Comparison of ENCODE assay signal across 13 cellular contexts in genomic region chr2:42028571-42029148, GRCh38. TPM values are rescaled to one million over a fixed set of nuclear protein-coding genes. Genes with fewer than 3 reads are reported as not detected.
DNase-seq lines count a peak whose midpoint lies in the region; ATAC-seq and TF ChIP-seq lines count a peak whose summit lies in the region.
"Had no signal": no experiment of that assay in that cellular context is flagged by ENCODE, and none has a peak within 500 bp of the region (broad histone marks: within the 10 kb centered on the region; RNA-seq: fewer than 3 reads in every experiment).

No MANE protein-coding gene starts in this region.

- no peaks in the 10 kb centered on the region for H3K36me3 Mint-ChIP-seq in activated naive CD4-positive, alpha-beta T cell treated with anti-CD3 and anti-CD28 coated beads, Interleukin-2, amount 10 ng/mL, durations not matched to agents 7 days and 5 days
- H3K36me3 Mint-ChIP-seq in activated T-helper 17 cell treated with anti-CD3 and anti-CD28 coated beads, Interleukin-2, amount 50 U/mL, for 72 hours (ENCODE audit: low read depth): no peaks in the 10 kb centered on the region

- H3K27ac ChIP-seq in SK-N-MC: peak overlapping the region; percentile 87
- H3K27ac ChIP-seq in gastrocnemius medialis: peak overlapping the region in 3 of 4 donors; percentile 39 to 40 (median 39)
- H3K27ac ChIP-seq: colonic mucosa had no signal

- no peak overlapping the region for H3K4me3 Mint-ChIP-seq in activated naive CD4-positive, alpha-beta T cell treated with anti-CD3 and anti-CD28 coated beads, Interleukin-2, amount 10 ng/mL, durations not matched to agents 7 days and 5 days
- H3K4me3 Mint-ChIP-seq in activated T-helper 17 cell treated with anti-CD3 and anti-CD28 coated beads, Interleukin-2, amount 50 U/mL, for 72 hours: no peak overlapping the region
- H3K4me3 Mint-ChIP-seq: activated B cell treated with CpG ODN at 0.5 μM for 24 hours had no signal

- no peaks in the 10 kb centered on the region for H3K9me3 Mint-ChIP-seq in activated naive CD4-positive, alpha-beta T cell treated with anti-CD3 and anti-CD28 coated beads, Interleukin-2, amount 10 ng/mL, durations not matched to agents 7 days and 5 days
- no peaks in the 10 kb centered on the region for H3K9me3 Mint-ChIP-seq in activated T-helper 17 cell treated with anti-CD3 and anti-CD28 coated beads, Interleukin-2, amount 50 U/mL, for 72 hours
- H3K9me3 Mint-ChIP-seq: activated B cell treated with CpG ODN at 0.5 μM for 24 hours had no signal

- TF ChIP-seq POLR2A in gastrocnemius medialis (IDR thresholded peaks at IDR 0.05): no peak

- H3K9me3 ChIP-seq in SK-N-MC (ENCODE audit: low read depth, low read length): no peaks in the 10 kb centered on the region
- H3K9me3 ChIP-seq in gastrocnemius medialis: no peaks in the 10 kb centered on the region
- H3K9me3 ChIP-seq: colonic mucosa had no signal

- H3K9ac ChIP-seq in SK-N-MC (ENCODE audit: insufficient read length): no peak overlapping the region

- H3K27me3 Mint-ChIP-seq in activated naive CD4-positive, alpha-beta T cell treated with anti-CD3 and anti-CD28 coated beads, Interleukin-2, amount 10 ng/mL, durations not matched to agents 7 days and 5 days: peaks cover 41% of the 10 kb centered on the region
- peaks cover 21% of the 10 kb centered on the region for H3K27me3 Mint-ChIP-seq in activated T-helper 17 cell treated with anti-CD3 and anti-CD28 coated beads, Interleukin-2, amount 50 U/mL, for 72 hours

- no peaks in the 10 kb centered on the region for H3K4me1 Mint-ChIP-seq in activated naive CD4-positive, alpha-beta T cell treated with anti-CD3 and anti-CD28 coated beads, Interleukin-2, amount 10 ng/mL, durations not matched to agents 7 days and 5 days
- H3K4me1 Mint-ChIP-seq in activated T-helper 17 cell treated with anti-CD3 and anti-CD28 coated beads, Interleukin-2, amount 50 U/mL, for 72 hours: peaks cover 8% of the 10 kb centered on the region

- peaks cover 23 to 29% of the 10 kb centered on the region in 2 donors for H3K4me1 ChIP-seq in gastrocnemius medialis
- H3K4me1 ChIP-seq: colonic mucosa had no signal

- no peaks in the 10 kb centered on the region for H3K27me3 ChIP-seq in gastrocnemius medialis
- H3K27me3 ChIP-seq: colonic mucosa had no signal

- TF ChIP-seq CTCF in gastrocnemius medialis (IDR thresholded peaks at IDR 0.05 in 4 of 5, conservative IDR thresholded peaks at IDR 0.05 in 1 of 5): no peak

- H3K4me3 ChIP-seq in SK-N-MC: peak overlapping the region; percentile 18; the same call in 1 of the 2 replicates
- H3K4me3 ChIP-seq in gastrocnemius medialis: no peak overlapping the region
- H3K4me3 ChIP-seq: colonic mucosa had no signal

- intact Hi-C loops in gastrocnemius medialis (cut with DNase I; ENCODE audit: low total_unique reads): no loop called here

- DNase-seq in SK-N-MC (ENCODE audit: low read depth, low spot score) (peak; percentile 80), gastrocnemius medialis (no peak), HT-29 (ENCODE audit: low spot score) (no peak), NCI-H82 treated with DMSO at 0.1 percent for 48 hours (lab: John Stamatoyannopoulos, UW; ENCODE audit: unreplicated experiment) (no peak)
- no peak for DNase-seq in activated naive CD4-positive, alpha-beta T cell treated with anti-CD3 and anti-CD28 coated beads, Interleukin-2, amount 10 ng/mL, durations not matched to agents 7 days and 5 days
- DNase-seq: activated B cell treated with CpG ODN at 0.5 μM for 24 hours; colonic mucosa; kidney glomerular epithelial cell; NCI-H2107; stimulated activated CD4-positive, alpha-beta T cell treated with anti-CD3 and anti-CD28 coated beads, Interleukin-4, amount 100 ng/mL, for 24 hours had no signal

- H3K36me3 ChIP-seq in SK-N-MC (ENCODE audit: insufficient read depth, low read length) (no peaks in the 10 kb centered on the region), gastrocnemius medialis (no peaks in the 10 kb centered on the region)
- H3K36me3 ChIP-seq: colonic mucosa had no signal

- ATAC-seq in GM19043 (IDR thresholded peaks at IDR 0.05; ENCODE audit: low read depth, unreplicated experiment): peak; percentile 79
- peak; percentile 70 for ATAC-seq in HG02884 (IDR thresholded peaks at IDR 0.05; ENCODE audit: unreplicated experiment)
- peak; percentile 18 to 42 for ATAC-seq in gastrocnemius medialis
- no peak for ATAC-seq in activated T-helper 17 cell treated with anti-CD3 and anti-CD28 coated beads, Interleukin-2, amount 50 U/mL, for 72 hours (replicated peaks)

- CTCF ChIA-PET in activated naive CD4-positive, alpha-beta T cell treated with anti-CD3 and anti-CD28 coated beads, Interleukin-2, amount 10 ng/mL, durations not matched to agents 7 days and 5 days (lab: Charles Lee): no interaction called here

- H3K27ac Mint-ChIP-seq in activated naive CD4-positive, alpha-beta T cell treated with anti-CD3 and anti-CD28 coated beads, Interleukin-2, amount 10 ng/mL, durations not matched to agents 7 days and 5 days: no peak overlapping the region
- no peak overlapping the region for H3K27ac Mint-ChIP-seq in activated T-helper 17 cell treated with anti-CD3 and anti-CD28 coated beads, Interleukin-2, amount 50 U/mL, for 72 hours
- H3K27ac Mint-ChIP-seq: activated B cell treated with CpG ODN at 0.5 μM for 24 hours had no signal

- in situ Hi-C loops in gastrocnemius medialis (cut with MboI; ENCODE audit: low sequenced_read_pairs in 4 of 4): no loop called here

RNA-seq across cellular contexts. Expression of gene PKDCC, which starts 19.2 kb away (rescaled TPM):
- 100 to 1,000 TPM; 152 to 246 (median 186) TPM for total RNA-seq in gastrocnemius medialis
- total RNA-seq in HT-29 (2014; rRNA removed; shearing (Covaris generic)): 76.0 and 83.9 TPM in 2 replicates
- not detected for total RNA-seq in activated T-helper 17 cell treated with anti-CD3 and anti-CD28 coated beads, Interleukin-2, amount 50 U/mL, for 72 hours
- total RNA-seq: activated B cell treated with CpG ODN at 0.5 μM for 24 hours had no signal

Comparison
In these comparisons a context has a peak if more than half of its experiments do, and no peak if none do; other contexts are left out.
1. RNA of gene PKDCC, which starts 19.2 kb away (total RNA-seq): 152 to 246 TPM in gastrocnemius medialis and 76.0 to 83.9 TPM in HT-29; not detected in activated T-helper 17 cell treated with anti-CD3 and anti-CD28 coated beads, Interleukin-2, amount 50 U/mL, for 72 hours; every median in the first group is over 10 times any median in the second.